ENCODE assay signal across 8 cellular contexts in the genomic region with DNA sequence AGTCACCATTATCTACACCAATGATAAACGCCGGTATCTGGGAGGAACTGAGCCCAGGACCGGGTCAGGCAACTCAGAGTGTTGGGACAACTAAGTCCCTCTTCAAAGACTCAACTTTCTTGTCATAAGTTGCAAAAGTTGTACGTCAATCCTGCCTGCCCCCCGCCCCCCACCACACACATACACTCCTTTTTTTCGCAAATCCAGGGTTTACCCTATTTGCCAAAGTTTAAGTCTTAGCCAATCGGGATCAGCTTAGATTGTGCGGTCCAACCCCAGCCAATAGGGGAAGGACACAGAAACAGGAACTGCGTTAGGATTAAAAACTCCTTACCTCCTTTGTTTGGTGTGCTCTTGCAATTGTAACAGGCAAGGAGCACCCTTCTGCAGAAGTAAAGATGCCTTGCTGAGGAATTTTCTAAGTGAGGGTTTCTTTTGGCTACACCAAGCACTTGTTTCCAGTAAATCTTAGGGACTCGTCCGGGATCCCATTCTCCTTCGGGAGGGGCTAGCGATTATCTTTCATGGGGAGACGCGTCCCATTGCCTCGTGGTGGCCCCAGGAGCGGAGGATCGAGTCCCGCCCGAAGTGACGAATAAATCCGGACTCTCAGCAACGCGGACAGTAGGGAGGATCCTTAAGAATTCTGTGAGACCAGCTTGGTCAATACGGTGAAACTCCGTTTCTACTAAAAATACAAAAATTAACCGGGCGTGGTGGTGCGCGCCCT.
A peak's percentile ranks its signal among the peaks of the same experiment; 100 is the strongest.
DNase-seq lines count a peak whose midpoint lies in the region; ATAC-seq and TF ChIP-seq lines count a peak whose summit lies in the region.

No MANE protein-coding gene starts in this region.

- peak overlapping the region; percentile 79 to 100 (median 95) for H3K27ac Mint-ChIP-seq in naive thymus-derived CD4-positive, alpha-beta T cell

- CTCF ChIA-PET in AG04450 (lab: Charles Lee), result interaction anchor here (0.7 to 2.8 kb wide), 10 partner anchors 10 to 1160 kb away, joined by 3 to 23 read pairs (median 5); no protein-coding TSS in a partner anchor
- CTCF ChIA-PET in naive thymus-derived CD4-positive, alpha-beta T cell (lab: Charles Lee), result interaction anchor here (0.7 to 2.7 kb wide), 9 partner anchors 8 to 717 kb away, joined by 3 to 13 read pairs (median 4); no protein-coding TSS in a partner anchor

- H3K4me3 ChIP-seq in AG04450 (ENCODE audit: low read depth, low read length) (peak overlapping the region; percentile 95), urinary bladder (ENCODE audit: low read depth, low read length) (peak overlapping the region; percentile 57)
- peak overlapping the region; percentile 99 for H3K4me3 ChIP-seq in naive thymus-derived CD4-positive, alpha-beta T cell (ENCODE audit: low read length)

- ATAC-seq in GM18498 (IDR thresholded peaks at IDR 0.05; ENCODE audit: unreplicated experiment) (peak; percentile 28), HG02938 (IDR thresholded peaks at IDR 0.05; ENCODE audit: unreplicated experiment) (peak; percentile 20)
- peak; percentile 75 for ATAC-seq in naive thymus-derived CD4-positive, alpha-beta T cell

- peaks cover 4% of the 10 kb centered on the region for H3K27me3 ChIP-seq in AG04450 (ENCODE audit: control insufficient read depth, insufficient read depth, low read length)
- no peaks in the 10 kb centered on the region for H3K27me3 ChIP-seq in naive thymus-derived CD4-positive, alpha-beta T cell (ENCODE audit: control insufficient read depth in 2 of 2, insufficient read depth in 2 of 2, low read length in 2 of 2)

- no peaks in the 10 kb centered on the region; the same call in 1 of the 2 replicates for H3K9me3 ChIP-seq in AG04450 (ENCODE audit: control insufficient read depth, insufficient read depth, low read length)
- H3K9me3 ChIP-seq in naive thymus-derived CD4-positive, alpha-beta T cell (ENCODE audit: control insufficient read depth in 2 of 3, low read length in 3 of 3), result no peaks in the 10 kb centered on the region

- POLR2A ChIA-PET in AG04450 (lab: Yijun Ruan, JAX), result interaction anchor here (0.6 to 2.8 kb wide), 21 partner anchors 10 to 1186 kb away, joined by 3 to 17 read pairs (median 4); partner anchors contain the start of gene ZNF184
- POLR2A ChIA-PET in naive thymus-derived CD4-positive, alpha-beta T cell (lab: Charles Lee), result interaction anchor here (0.6 to 3.1 kb wide), 19 partner anchors 10 to 1158 kb away, joined by 3 to 26 read pairs (median 7); a partner anchor contains a TSS

- peaks cover 0 to 5% (median 0%) of the 10 kb centered on the region in 5 donors for H3K36me3 Mint-ChIP-seq in naive thymus-derived CD4-positive, alpha-beta T cell

- peak overlapping the region; percentile 90 to 98 (median 96) for H3K4me3 Mint-ChIP-seq in naive thymus-derived CD4-positive, alpha-beta T cell

- intact Hi-C loops in naive thymus-derived CD4-positive, alpha-beta T cell (cut with micrococcal nuclease), result loop anchor here (1.0 to 10.0 kb wide), 8 partner anchors 10 to 1767 kb away; partner anchors contain the start of genes ZKSCAN8 (in 1 of the 2) and ZSCAN31 (in 1 of the 2)

- no peak for TF ChIP-seq CTCF in AG04450 (IDR thresholded peaks at IDR 0.05; ENCODE audit: low read depth, low read length)

- DNase-seq in AG04450 (ENCODE audit: low read depth, low spot score) (peak; percentile 85), NCI-H446 treated with DMSO at 0.1 percent for 48 hours (lab: John Stamatoyannopoulos, UW) (peak; percentile 64), activated T-cell treated with anti-CD3 and anti-CD28 coated beads for 48 hours (ENCODE audit: low read depth) (peak; percentile 45), fibroblast of gingiva (ENCODE audit: low read depth) (peak; percentile 95)
- peak in 7 of 9 donors; percentile 34 to 78 (median 57) for DNase-seq in naive thymus-derived CD4-positive, alpha-beta T cell

- H3K4me1 ChIP-seq in naive thymus-derived CD4-positive, alpha-beta T cell (ENCODE audit: control insufficient read depth in 2 of 2, insufficient read depth in 2 of 2, low read length in 2 of 2), result peaks cover 0 to 3% of the 10 kb centered on the region in 2 donors
- H3K4me1 ChIP-seq in urinary bladder (ENCODE audit: insufficient read depth), result no peaks in the 10 kb centered on the region

- peaks cover 0 to 6% (median 0%) of the 10 kb centered on the region in 3 experiments for H3K36me3 ChIP-seq in naive thymus-derived CD4-positive, alpha-beta T cell (ENCODE audit: control insufficient read depth in 2 of 3, insufficient read depth in 3 of 3, low read length in 3 of 3)
- no peaks in the 10 kb centered on the region for H3K36me3 ChIP-seq in urinary bladder (ENCODE audit: insufficient read depth)

- H3K4me1 Mint-ChIP-seq in naive thymus-derived CD4-positive, alpha-beta T cell, result peaks cover 0 to 33% (median 14%) of the 10 kb centered on the region in 7 donors

- WGBS in urinary bladder, result 2% methylated on average over 30 of the region's 30 CpGs

- peaks cover 0 to 26% (median 3%) of the 10 kb centered on the region in 11 donors for H3K9me3 Mint-ChIP-seq in naive thymus-derived CD4-positive, alpha-beta T cell

- peaks cover 0 to 37% (median 0%) of the 10 kb centered on the region in 5 donors for H3K27me3 Mint-ChIP-seq in naive thymus-derived CD4-positive, alpha-beta T cell

- H3K27ac ChIP-seq in AG04450 (ENCODE audit: low read depth, low read length) (peak overlapping the region; percentile 96), urinary bladder (ENCODE audit: low read depth) (no peak overlapping the region)
- H3K27ac ChIP-seq in naive thymus-derived CD4-positive, alpha-beta T cell (ENCODE audit: low read depth, low read length), result peak overlapping the region; percentile 74

Comparison
In these comparisons a context has a peak if more than half of its experiments do, and no peak if none do; other contexts are left out.
1. DNase-seq: peak in every context shown above with its lines; median percentile 95 in fibroblast of gingiva; 85 in AG04450; 64 in NCI-H446 treated with DMSO at 0.1 percent for 48 hours; 57 in naive thymus-derived CD4-positive, alpha-beta T cell; 45 in activated T-cell treated with anti-CD3 and anti-CD28 coated beads for 48 hours.
2. ATAC-seq: peak in every context shown above with its lines; median percentile 75 in naive thymus-derived CD4-positive, alpha-beta T cell; 28 in GM18498; 20 in HG02938.